ENCODE assay signal across 1 cellular context in the genomic region with DNA sequence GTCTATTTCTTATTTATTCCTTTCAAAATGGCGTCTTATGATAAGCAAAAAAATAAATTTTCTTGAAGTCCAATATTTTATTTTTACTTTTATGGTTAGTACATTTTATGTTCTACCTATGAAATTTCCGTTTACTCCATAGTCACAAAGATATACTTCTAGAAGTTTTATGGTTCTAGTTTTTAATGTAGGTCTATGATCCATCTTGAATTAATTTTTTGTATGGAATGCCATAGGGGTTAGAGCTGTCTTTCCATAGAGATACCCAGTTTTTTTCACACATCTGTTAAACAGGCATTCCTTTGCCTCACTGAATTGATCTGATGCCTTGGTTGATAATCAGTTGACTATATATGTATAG.
TF ChIP-seq lines count a peak whose summit lies in the region.

No MANE protein-coding gene starts in this region.

TF ChIP-seq in endothelial cell of umbilical vein, 7 proteins besides CTCF, POLR2A, EP300 and RAD21 (continued from another document):
- TF ChIP-seq POLR2AphosphoS5 (IDR thresholded peaks at IDR 0.05; ENCODE audit: insufficient read depth, low read depth, low read length) (no peak), FOS (IDR thresholded peaks at IDR 0.05; ENCODE audit: borderline replicate concordance, insufficient read depth, low read length) (no peak), EZH2 (IDR thresholded peaks at IDR 0.05; ENCODE audit: borderline replicate concordance, low read depth, low read length, severe bottlenecking) (no peak)
